ENCODE assay signal across 12 cellular contexts in the genomic region with DNA sequence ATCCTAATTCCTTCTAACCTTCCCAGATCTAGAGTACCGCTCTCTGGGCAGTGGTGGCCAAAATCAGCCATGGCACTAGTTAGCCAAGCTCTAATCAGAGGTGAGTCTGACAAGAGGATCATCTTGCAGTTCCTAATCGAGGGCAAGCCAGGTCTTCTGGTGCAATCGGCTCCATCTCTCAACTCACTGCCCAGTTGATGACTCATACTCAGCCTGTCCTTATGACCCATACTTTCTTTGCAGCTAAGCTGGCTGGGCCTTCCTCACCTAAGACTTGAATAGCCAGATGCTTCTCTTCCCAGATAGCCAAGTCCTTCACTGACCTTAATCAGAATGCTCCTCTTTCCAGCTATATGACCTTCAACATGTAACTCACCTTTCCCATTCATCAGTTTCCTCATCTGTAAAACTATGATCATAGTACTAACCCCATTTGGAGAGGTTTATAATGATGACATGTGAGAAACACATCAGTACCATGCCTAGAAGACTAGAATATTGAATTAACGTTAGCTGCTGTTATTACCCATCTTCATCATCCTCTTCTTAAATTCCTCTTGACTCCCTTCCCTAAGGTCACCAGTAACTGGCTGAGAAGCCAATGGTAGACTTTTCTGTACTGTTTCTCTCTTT. TPM values are rescaled to one million over a fixed set of nuclear protein-coding genes. Genes with fewer than 3 reads are reported as not detected.
DNase-seq lines count a peak whose midpoint lies in the region; ATAC-seq and TF ChIP-seq lines count a peak whose summit lies in the region.
"Had no signal": no experiment of that assay in that cellular context is flagged by ENCODE, and none has a peak within 500 bp of the region (broad histone marks: within the 10 kb centered on the region; RNA-seq: fewer than 3 reads in every experiment).

No MANE protein-coding gene starts in this region.

- no peak overlapping the region for H3K9ac ChIP-seq in MM.1S (ENCODE audit: low read length)

- no peaks in the 10 kb centered on the region for H3K9me3 Mint-ChIP-seq in activated naive CD4-positive, alpha-beta T cell treated with anti-CD3 and anti-CD28 coated beads, Interleukin-2, amount 10 ng/mL, durations not matched to agents 7 days and 5 days

- no peak overlapping the region for H2AFZ ChIP-seq in MM.1S (ENCODE audit: low read length)

- TF ChIP-seq CTCF in kidney epithelial cell (IDR thresholded peaks at IDR 0.05; ENCODE audit: insufficient read depth, low read length, poor library complexity, severe bottlenecking) (no peak), MM.1S (IDR thresholded peaks at IDR 0.05; ENCODE audit: low read length) (no peak)

- H3K4me1 Mint-ChIP-seq in activated naive CD4-positive, alpha-beta T cell treated with anti-CD3 and anti-CD28 coated beads, Interleukin-2, amount 10 ng/mL, durations not matched to agents 7 days and 5 days: no peaks in the 10 kb centered on the region

- no peak overlapping the region for H3K4me2 ChIP-seq in MM.1S (ENCODE audit: low read depth, low read length)

- H3K36me3 Mint-ChIP-seq in activated naive CD4-positive, alpha-beta T cell treated with anti-CD3 and anti-CD28 coated beads, Interleukin-2, amount 10 ng/mL, durations not matched to agents 7 days and 5 days: peaks cover 49% of the 10 kb centered on the region

- CTCF ChIA-PET in activated naive CD4-positive, alpha-beta T cell treated with anti-CD3 and anti-CD28 coated beads, Interleukin-2, amount 10 ng/mL, durations not matched to agents 7 days and 5 days (lab: Charles Lee): interaction anchor here (1.5 kb wide), 1 partner anchor 26 kb away, joined by 3 read pairs; no protein-coding TSS in a partner anchor

- DNase-seq in A172 (ENCODE audit: low spot score) (peak; percentile 81), HPDE6-E6E7 (ENCODE audit: extremely low spot score) (peak; percentile 66), amniotic stem cell (lab: John Stamatoyannopoulos, UW) (peak; percentile 8), kidney epithelial cell (ENCODE audit: low read depth) (peak; percentile 35), MM.1S (no peak)
- no peak for DNase-seq in stimulated activated CD4-positive, alpha-beta T cell treated with anti-CD3 and anti-CD28 coated beads, Interleukin-15, amount 100 ng/mL, for 24 hours
- no peak for DNase-seq in activated naive CD4-positive, alpha-beta T cell treated with anti-CD3 and anti-CD28 coated beads, Interleukin-2, amount 10 ng/mL, durations not matched to agents 7 days and 5 days
- DNase-seq: lower lobe of right lung, NCI-H1694 treated with DMSO at 0.1 percent for 48 hours had no signal

- H3K4me1 ChIP-seq in MM.1S (ENCODE audit: low read length): no peaks in the 10 kb centered on the region

- no peak for ATAC-seq in GM21447 (IDR thresholded peaks at IDR 0.05; ENCODE audit: unreplicated experiment)

- H4K20me1 ChIP-seq in MM.1S (ENCODE audit: insufficient read depth, low read length): no peaks in the 10 kb centered on the region

- H3K36me3 ChIP-seq in kidney epithelial cell (ENCODE audit: control insufficient read depth, insufficient read depth, low read length) (no peaks in the 10 kb centered on the region), MM.1S (replicated peaks; ENCODE audit: insufficient read depth, low read length) (no peaks in the 10 kb centered on the region)

- H3K9me2 ChIP-seq in MM.1S (replicated peaks; ENCODE audit: insufficient read depth, low read length): no peaks in the 10 kb centered on the region

- no peak overlapping the region for H3K4me3 Mint-ChIP-seq in activated naive CD4-positive, alpha-beta T cell treated with anti-CD3 and anti-CD28 coated beads, Interleukin-2, amount 10 ng/mL, durations not matched to agents 7 days and 5 days
- H3K4me3 Mint-ChIP-seq: brain had no signal

- H3K27me3 ChIP-seq in kidney epithelial cell (ENCODE audit: control insufficient read depth, insufficient read depth, low read length) (no peaks in the 10 kb centered on the region), MM.1S (replicated peaks; ENCODE audit: insufficient read depth, low read length) (no peaks in the 10 kb centered on the region)

- no peak overlapping the region for H3K27ac Mint-ChIP-seq in activated naive CD4-positive, alpha-beta T cell treated with anti-CD3 and anti-CD28 coated beads, Interleukin-2, amount 10 ng/mL, durations not matched to agents 7 days and 5 days
- H3K27ac Mint-ChIP-seq: brain had no signal

- no peaks in the 10 kb centered on the region for H3F3A ChIP-seq in MM.1S (ENCODE audit: insufficient read depth, low read length)

- H3K27ac ChIP-seq in MM.1S (ENCODE audit: low read length): no peak overlapping the region
- H3K27ac ChIP-seq: lower lobe of right lung, VCaP had no signal

- H3K79me2 ChIP-seq in MM.1S (ENCODE audit: low read length): no peaks in the 10 kb centered on the region

- H3K9me3 ChIP-seq in MM.1S (replicated peaks; ENCODE audit: insufficient read depth, low read length): no peaks in the 10 kb centered on the region
- H3K9me3 ChIP-seq: lower lobe of right lung had no signal

- no peak overlapping the region for H3K4me3 ChIP-seq in kidney epithelial cell (ENCODE audit: low read depth, low read length)
- H3K4me3 ChIP-seq in MM.1S (ENCODE audit: low read length): no peak overlapping the region
- H3K4me3 ChIP-seq: lower lobe of right lung had no signal

- H3K27me3 Mint-ChIP-seq in activated naive CD4-positive, alpha-beta T cell treated with anti-CD3 and anti-CD28 coated beads, Interleukin-2, amount 10 ng/mL, durations not matched to agents 7 days and 5 days: no peaks in the 10 kb centered on the region
- H3K27me3 Mint-ChIP-seq: brain had no signal

RNA-seq across cellular contexts. Expression of a gene that starts 57.1 kb away (rescaled TPM):
- 57.7 and 69.4 TPM in 2 replicates for total RNA-seq in A172 (2014; rRNA removed; shearing (Covaris generic))
- total RNA-seq in kidney epithelial cell: 55.2 and 60.7 TPM in 2 replicates

Comparison
In these comparisons a context has a peak if more than half of its experiments do, and no peak if none do; other contexts are left out.
1. DNase-seq: peak in A172 (single experiment), HPDE6-E6E7 (single experiment), amniotic stem cell (single experiment) and kidney epithelial cell (single experiment); none in stimulated activated CD4-positive, alpha-beta T cell treated with anti-CD3 and anti-CD28 coated beads, Interleukin-15, amount 100 ng/mL, for 24 hours (single experiment), activated naive CD4-positive, alpha-beta T cell treated with anti-CD3 and anti-CD28 coated beads, Interleukin-2, amount 10 ng/mL, durations not matched to agents 7 days and 5 days (single experiment) and MM.1S (single experiment).